Comparison of ENCODE assay signal across 11 cellular contexts in genomic region chr1:21254335-21254951, GRCh38. TPM values are rescaled to one million over a fixed set of nuclear protein-coding genes. Genes with fewer than 3 reads are reported as not detected.
DNase-seq lines count a peak whose midpoint lies in the region; ATAC-seq and TF ChIP-seq lines count a peak whose summit lies in the region.
"Had no signal": no experiment of that assay in that cellular context is flagged by ENCODE, and none has a peak within 500 bp of the region (broad histone marks: within the 10 kb centered on the region; RNA-seq: fewer than 3 reads in every experiment).

No MANE protein-coding gene starts in this region.

- peak overlapping the region in 1 of 8 donors; percentile 8 for H3K27ac Mint-ChIP-seq in CD8-positive, alpha-beta memory T cell
- H3K27ac Mint-ChIP-seq: activated CD8-positive, alpha-beta T cell treated with anti-CD3 and anti-CD28 coated beads, Interleukin-2, amount 10 ng/mL, durations not matched to agents 7 days and 5 days; type B pancreatic cell had no signal

- peak overlapping the region; percentile 88 to 92 for H3K27ac ChIP-seq in thoracic aorta
- H3K27ac ChIP-seq in CD8-positive, alpha-beta memory T cell (ENCODE audit: low read depth, low read length): no peak overlapping the region
- H3K27ac ChIP-seq: parathyroid adenoma had no signal

- peaks cover 25% of the 10 kb centered on the region for H3K36me3 ChIP-seq in thoracic aorta
- peaks cover 32% of the 10 kb centered on the region for H3K36me3 ChIP-seq in CD8-positive, alpha-beta memory T cell (ENCODE audit: insufficient read depth, low read length)

- H3K4me3 Mint-ChIP-seq in CD8-positive, alpha-beta memory T cell: no peak overlapping the region
- H3K4me3 Mint-ChIP-seq: activated CD8-positive, alpha-beta T cell treated with anti-CD3 and anti-CD28 coated beads, Interleukin-2, amount 10 ng/mL, durations not matched to agents 7 days and 5 days; type B pancreatic cell had no signal

- CTCF ChIA-PET in CD8-positive, alpha-beta memory T cell (lab: Charles Lee): interaction anchor here (0.7 to 10.4 kb wide), 29 partner anchors 8 to 186 kb away, joined by 3 to 253 read pairs (median 4); partner anchors contain the start of gene NBPF3

- POLR2A ChIA-PET in CD8-positive, alpha-beta memory T cell (lab: Charles Lee): interaction anchor here (0.6 to 2.0 kb wide), 3 partner anchors 39 to 116 kb away, joined by 3 to 8 read pairs (median 8); no protein-coding TSS in a partner anchor

- peaks cover 23 to 52% of the 10 kb centered on the region in 2 donors for H3K4me1 ChIP-seq in thoracic aorta (ENCODE audit: control insufficient read depth in 1 of 2, low read depth in 2 of 2)
- H3K4me1 ChIP-seq in CD8-positive, alpha-beta memory T cell (ENCODE audit: insufficient read depth, low read length): peaks cover 17% of the 10 kb centered on the region
- H3K4me1 ChIP-seq: parathyroid adenoma had no signal

- DNase-seq in NCI-H524 (lab: John Stamatoyannopoulos, UW): peak; percentile 92 to 95
- peak; percentile 46 for DNase-seq in cerebellar cortex (ENCODE audit: low spot score)
- peak; percentile 73 for DNase-seq in medulla oblongata (ENCODE audit: extremely low spot score)
- no peak for DNase-seq in thoracic aorta (ENCODE audit: low spot score)
- DNase-seq in CD8-positive, alpha-beta memory T cell: no peak
- DNase-seq in DMS53 (lab: John Stamatoyannopoulos, UW): no peak
- DNase-seq in NCI-H128 (lab: John Stamatoyannopoulos, UW; ENCODE audit: unreplicated experiment): no peak
- DNase-seq in NOMO-1 treated with DMSO at 0.1 percent for 48 hours (lab: John Stamatoyannopoulos, UW; ENCODE audit: unreplicated experiment): no peak

- H3K27me3 Mint-ChIP-seq in CD8-positive, alpha-beta memory T cell: no peaks in the 10 kb centered on the region
- H3K27me3 Mint-ChIP-seq: type B pancreatic cell had no signal

- peaks cover 24 to 28% (median 27%) of the 10 kb centered on the region in 3 donors for H3K4me1 Mint-ChIP-seq in CD8-positive, alpha-beta memory T cell

- H3K36me3 Mint-ChIP-seq in CD8-positive, alpha-beta memory T cell: peaks cover 6 to 76% (median 16%) of the 10 kb centered on the region in 3 donors

- H3K27me3 ChIP-seq in thoracic aorta (replicated peaks; ENCODE audit: insufficient read depth): no peaks in the 10 kb centered on the region
- no peaks in the 10 kb centered on the region for H3K27me3 ChIP-seq in CD8-positive, alpha-beta memory T cell (ENCODE audit: insufficient read depth, low read length, poor library complexity, severe bottlenecking)

- no peaks in the 10 kb centered on the region for H3K9me3 ChIP-seq in thoracic aorta
- no peaks in the 10 kb centered on the region for H3K9me3 ChIP-seq in CD8-positive, alpha-beta memory T cell (ENCODE audit: low read length)

- TF ChIP-seq CTCF in thoracic aorta (IDR thresholded peaks at IDR 0.05): no peak

- ATAC-seq in thoracic aorta (ENCODE audit: insufficient number of reproducible peaks, low FRiP score, low read depth): no peak

- no peaks in the 10 kb centered on the region for H3K9me3 Mint-ChIP-seq in CD8-positive, alpha-beta memory T cell
- H3K9me3 Mint-ChIP-seq: type B pancreatic cell had no signal

- no peak overlapping the region for H3K4me3 ChIP-seq in thoracic aorta
- no peak overlapping the region for H3K4me3 ChIP-seq in CD8-positive, alpha-beta memory T cell (ENCODE audit: low read length)

RNA-seq across cellular contexts. Expression of gene ECE1, which starts 35.8 kb away (rescaled TPM):
- 100 to 1,000 TPM; 103 to 124 TPM for total RNA-seq in thoracic aorta
- 10 to 100 TPM; 78.2 to 88.4 TPM for total RNA-seq in CD8-positive, alpha-beta memory T cell
- 41.5 TPM for polyA plus RNA-seq in CD8-positive, alpha-beta memory T cell

Comparison
In these comparisons a context has a peak if more than half of its experiments do, and no peak if none do; other contexts are left out.
1. DNase-seq: peak in NCI-H524 (2 of 2), cerebellar cortex (single experiment) and medulla oblongata (single experiment); none in thoracic aorta (single experiment), CD8-positive, alpha-beta memory T cell (0 of 5), DMS53 (single experiment), NCI-H128 (single experiment) and NOMO-1 treated with DMSO at 0.1 percent for 48 hours (single experiment).